1 cellular context compared by ENCODE assay signal in the genomic region with DNA sequence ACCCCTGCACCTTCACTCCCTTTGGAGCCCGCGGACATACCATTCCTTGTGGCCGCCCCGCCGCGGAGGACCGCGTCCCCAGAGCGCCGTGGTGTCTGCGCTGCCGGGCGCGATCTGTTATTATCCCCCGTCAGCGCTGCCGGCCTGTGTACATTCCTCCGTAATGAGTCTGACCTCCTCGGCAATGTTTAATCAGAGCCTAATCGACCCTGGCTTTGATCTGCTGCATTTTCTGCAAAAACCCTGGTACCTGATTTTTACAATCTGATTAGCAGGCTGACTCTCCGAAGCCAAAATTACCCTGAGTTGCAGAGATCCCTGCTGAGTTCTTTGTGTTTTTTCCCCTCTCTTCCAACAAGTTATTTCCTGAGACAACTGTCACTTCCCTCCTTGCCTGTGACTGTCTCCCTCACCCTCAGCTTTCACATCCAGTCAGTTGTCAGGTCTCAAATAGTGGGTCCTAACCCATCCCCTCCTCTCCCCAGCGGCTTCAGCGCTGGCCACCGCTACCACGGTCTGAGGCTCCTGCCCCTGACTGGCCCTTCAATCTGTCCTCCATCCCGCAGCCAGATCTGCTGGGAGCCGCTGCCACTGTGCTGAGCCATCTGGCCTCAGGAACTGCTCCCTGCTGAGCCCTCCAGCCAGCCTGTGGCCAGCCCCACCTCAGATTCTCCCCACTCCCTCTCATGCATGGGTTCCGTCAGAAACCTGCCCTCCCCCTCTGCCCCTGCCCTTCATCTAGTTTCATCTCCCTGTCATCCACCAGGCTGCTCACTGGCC.
TF ChIP-seq lines count a peak whose summit lies in the region.

No MANE protein-coding gene starts in this region.

TF ChIP-seq in GM23338, 12 proteins besides CTCF, POLR2A, EP300 and RAD21 (continued from another document):
- TF ChIP-seq, protein P1, sequence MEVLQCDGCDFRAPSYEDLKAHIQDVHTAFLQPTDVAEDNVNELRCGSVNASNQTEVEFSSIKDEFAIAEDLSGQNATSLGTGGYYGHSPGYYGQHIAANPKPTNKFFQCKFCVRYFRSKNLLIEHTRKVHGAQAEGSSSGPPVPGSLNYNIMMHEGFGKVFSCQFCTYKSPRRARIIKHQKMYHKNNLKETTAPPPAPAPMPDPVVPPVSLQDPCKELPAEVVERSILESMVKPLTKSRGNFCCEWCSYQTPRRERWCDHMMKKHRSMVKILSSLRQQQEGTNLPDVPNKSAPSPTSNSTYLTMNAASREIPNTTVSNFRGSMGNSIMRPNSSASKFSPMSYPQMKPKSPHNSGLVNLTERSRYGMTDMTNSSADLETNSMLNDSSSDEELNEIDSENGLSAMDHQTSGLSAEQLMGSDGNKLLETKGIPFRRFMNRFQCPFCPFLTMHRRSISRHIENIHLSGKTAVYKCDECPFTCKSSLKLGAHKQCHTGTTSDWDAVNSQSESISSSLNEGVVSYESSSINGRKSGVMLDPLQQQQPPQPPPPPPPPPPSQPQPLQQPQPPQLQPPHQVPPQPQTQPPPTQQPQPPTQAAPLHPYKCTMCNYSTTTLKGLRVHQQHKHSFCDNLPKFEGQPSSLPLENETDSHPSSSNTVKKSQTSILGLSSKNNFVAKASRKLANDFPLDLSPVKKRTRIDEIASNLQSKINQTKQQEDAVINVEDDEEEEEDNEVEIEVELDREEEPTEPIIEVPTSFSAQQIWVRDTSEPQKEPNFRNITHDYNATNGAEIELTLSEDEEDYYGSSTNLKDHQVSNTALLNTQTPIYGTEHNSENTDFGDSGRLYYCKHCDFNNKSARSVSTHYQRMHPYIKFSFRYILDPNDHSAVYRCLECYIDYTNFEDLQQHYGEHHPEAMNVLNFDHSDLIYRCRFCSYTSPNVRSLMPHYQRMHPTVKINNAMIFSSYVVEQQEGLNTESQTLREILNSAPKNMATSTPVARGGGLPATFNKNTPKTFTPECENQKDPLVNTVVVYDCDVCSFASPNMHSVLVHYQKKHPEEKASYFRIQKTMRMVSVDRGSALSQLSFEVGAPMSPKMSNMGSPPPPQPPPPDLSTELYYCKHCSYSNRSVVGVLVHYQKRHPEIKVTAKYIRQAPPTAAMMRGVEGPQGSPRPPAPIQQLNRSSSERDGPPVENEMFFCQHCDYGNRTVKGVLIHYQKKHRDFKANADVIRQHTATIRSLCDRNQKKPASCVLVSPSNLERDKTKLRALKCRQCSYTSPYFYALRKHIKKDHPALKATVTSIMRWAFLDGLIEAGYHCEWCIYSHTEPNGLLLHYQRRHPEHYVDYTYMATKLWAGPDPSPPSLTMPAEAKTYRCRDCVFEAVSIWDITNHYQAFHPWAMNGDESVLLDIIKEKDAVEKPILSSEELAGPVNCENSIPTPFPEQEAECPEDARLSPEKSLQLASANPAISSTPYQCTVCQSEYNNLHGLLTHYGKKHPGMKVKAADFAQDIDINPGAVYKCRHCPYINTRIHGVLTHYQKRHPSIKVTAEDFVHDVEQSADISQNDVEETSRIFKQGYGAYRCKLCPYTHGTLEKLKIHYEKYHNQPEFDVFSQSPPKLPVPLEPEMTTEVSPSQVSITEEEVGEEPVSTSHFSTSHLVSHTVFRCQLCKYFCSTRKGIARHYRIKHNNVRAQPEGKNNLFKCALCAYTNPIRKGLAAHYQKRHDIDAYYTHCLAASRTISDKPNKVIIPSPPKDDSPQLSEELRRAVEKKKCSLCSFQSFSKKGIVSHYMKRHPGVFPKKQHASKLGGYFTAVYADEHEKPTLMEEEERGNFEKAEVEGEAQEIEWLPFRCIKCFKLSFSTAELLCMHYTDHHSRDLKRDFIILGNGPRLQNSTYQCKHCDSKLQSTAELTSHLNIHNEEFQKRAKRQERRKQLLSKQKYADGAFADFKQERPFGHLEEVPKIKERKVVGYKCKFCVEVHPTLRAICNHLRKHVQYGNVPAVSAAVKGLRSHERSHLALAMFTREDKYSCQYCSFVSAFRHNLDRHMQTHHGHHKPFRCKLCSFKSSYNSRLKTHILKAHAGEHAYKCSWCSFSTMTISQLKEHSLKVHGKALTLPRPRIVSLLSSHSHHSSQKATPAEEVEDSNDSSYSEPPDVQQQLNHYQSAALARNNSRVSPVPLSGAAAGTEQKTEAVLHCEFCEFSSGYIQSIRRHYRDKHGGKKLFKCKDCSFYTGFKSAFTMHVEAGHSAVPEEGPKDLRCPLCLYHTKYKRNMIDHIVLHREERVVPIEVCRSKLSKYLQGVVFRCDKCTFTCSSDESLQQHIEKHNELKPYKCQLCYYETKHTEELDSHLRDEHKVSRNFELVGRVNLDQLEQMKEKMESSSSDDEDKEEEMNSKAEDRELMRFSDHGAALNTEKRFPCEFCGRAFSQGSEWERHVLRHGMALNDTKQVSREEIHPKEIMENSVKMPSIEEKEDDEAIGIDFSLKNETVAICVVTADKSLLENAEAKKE (CRISPR knock-in tag; IDR thresholded peaks at IDR 0.05) = no peak
